In the genomic region with DNA sequence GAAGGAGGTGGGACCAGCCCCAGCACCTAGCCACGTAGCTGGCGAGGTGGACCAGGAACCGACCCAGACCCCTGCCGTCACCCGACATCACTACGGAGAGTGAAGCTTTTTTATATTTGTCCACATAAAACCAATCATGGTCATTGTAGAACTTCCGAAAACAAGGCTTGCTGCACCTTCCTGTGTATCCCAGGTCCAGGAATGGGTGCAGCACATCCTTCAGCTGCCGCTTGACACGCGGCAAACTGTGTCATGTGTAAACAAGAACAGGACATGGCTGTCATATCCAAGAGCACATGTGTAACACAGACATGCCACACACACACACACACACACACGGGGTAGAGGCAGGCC, we compare ENCODE assay signal across 11 cellular contexts. TPM values are rescaled to one million over a fixed set of nuclear protein-coding genes. Genes with fewer than 3 reads are reported as not detected.
A peak's percentile ranks its signal among the peaks of the same experiment; 100 is the strongest.
DNase-seq lines count a peak whose midpoint lies in the region; ATAC-seq and TF ChIP-seq lines count a peak whose summit lies in the region.
"Had no signal": no experiment of that assay in that cellular context is flagged by ENCODE, and none has a peak within 500 bp of the region (broad histone marks: within the 10 kb centered on the region; RNA-seq: fewer than 3 reads in every experiment).

No MANE protein-coding gene starts in this region.

- no peak for TF ChIP-seq POLR2A in uterus (IDR thresholded peaks at IDR 0.05)

- H3K9me3 Mint-ChIP-seq in T-helper 2 cell treated with Interferon-gamma antibody and Interleukin-4, amounts not matched to agents 5 μg/mL and 100 μg/mL, for 36 hours, result no peaks in the 10 kb centered on the region
- H3K9me3 Mint-ChIP-seq: activated naive CD8-positive, alpha-beta T cell treated with anti-CD3 and anti-CD28 coated beads, Interleukin-2, amount 10 ng/mL, durations not matched to agents 7 days and 5 days had no signal

- H3K27me3 ChIP-seq in H7 (ENCODE audit: control insufficient read depth, insufficient read depth, low read length) (peaks cover 42% of the 10 kb centered on the region), adipocyte (replicated peaks; ENCODE audit: control insufficient read depth, insufficient read depth, low read length) (peaks cover 26% of the 10 kb centered on the region), left lung (peaks cover 39 to 48% of the 10 kb centered on the region in 2 donors), uterus (peaks cover 27 to 30% of the 10 kb centered on the region in 2 donors)

- H3K36me3 ChIP-seq in H7 (replicated peaks; ENCODE audit: control insufficient read depth, insufficient read depth, low read length), result no peaks in the 10 kb centered on the region; the same call in 1 of the 2 replicates
- no peaks in the 10 kb centered on the region for H3K36me3 ChIP-seq in adipocyte (ENCODE audit: control insufficient read depth, insufficient read depth, low read length, severe bottlenecking)
- peaks cover 0 to 9% of the 10 kb centered on the region in 2 donors for H3K36me3 ChIP-seq in left lung
- H3K36me3 ChIP-seq in uterus, result no peaks in the 10 kb centered on the region

- TF ChIP-seq CTCF in AG10803 (conservative IDR thresholded peaks at IDR 0.05; ENCODE audit: low read length), result no peak
- peak; percentile 7 to 36 for TF ChIP-seq CTCF in left lung (IDR thresholded peaks at IDR 0.05)
- no peak for TF ChIP-seq CTCF in uterus (IDR thresholded peaks at IDR 0.05)

- peak overlapping the region; percentile 0 for H3K9ac ChIP-seq in adipocyte (ENCODE audit: low read length)

- peaks cover 8% of the 10 kb centered on the region for H3K4me1 ChIP-seq in adipocyte (ENCODE audit: control insufficient read depth, insufficient read depth, low read length)
- peaks cover 13 to 18% of the 10 kb centered on the region in 2 donors for H3K4me1 ChIP-seq in left lung
- H3K4me1 ChIP-seq in uterus, result peaks cover 0 to 15% of the 10 kb centered on the region in 2 donors

- intact Hi-C loops in left lung (cut with DNase I) (no loop called here), uterus (cut with DNase I; ENCODE audit: low total_unique reads) (no loop called here)

- no peaks in the 10 kb centered on the region for H3K9me3 ChIP-seq in adipocyte (ENCODE audit: control insufficient read depth, low read length)
- H3K9me3 ChIP-seq in left lung, result no peaks in the 10 kb centered on the region
- H3K9me3 ChIP-seq in uterus, result no peaks in the 10 kb centered on the region

- H3K27me3 Mint-ChIP-seq in T-helper 2 cell treated with Interferon-gamma antibody and Interleukin-4, amounts not matched to agents 5 μg/mL and 100 μg/mL, for 36 hours (ENCODE audit: low read depth), result peaks cover 28% of the 10 kb centered on the region

- no peaks in the 10 kb centered on the region for H3K4me1 Mint-ChIP-seq in T-helper 2 cell treated with Interferon-gamma antibody and Interleukin-4, amounts not matched to agents 5 μg/mL and 100 μg/mL, for 36 hours (ENCODE audit: low read depth)
- H3K4me1 Mint-ChIP-seq: activated naive CD8-positive, alpha-beta T cell treated with anti-CD3 and anti-CD28 coated beads, Interleukin-2, amount 10 ng/mL, durations not matched to agents 7 days and 5 days had no signal

- DNase-seq in AG10803 (ENCODE audit: low read depth) (peak; percentile 13), H7 (peak; percentile 74), adipocyte (ENCODE audit: low read depth) (no peak), left lung (no peak), uterus (no peak)
- no peak for DNase-seq in T-helper 2 cell treated with Interferon-gamma antibody and Interleukin-4, amounts not matched to agents 5 μg/mL and 100 μg/mL, for 36 hours (ENCODE audit: low spot score)

- H3K4me3 ChIP-seq in AG10803 (ENCODE audit: low read length) (no peak overlapping the region), H7 (ENCODE audit: insufficient read depth, low read depth, low read length) (no peak overlapping the region), adipocyte (ENCODE audit: low read length) (no peak overlapping the region), left lung (no peak overlapping the region), uterus (no peak overlapping the region)

- ATAC-seq in left lung (no peak), GM21390 (IDR thresholded peaks at IDR 0.05; ENCODE audit: unreplicated experiment) (no peak), GM19395 (IDR thresholded peaks at IDR 0.05; ENCODE audit: unreplicated experiment) (no peak)

- H3K27ac ChIP-seq in left lung (no peak overlapping the region), uterus (no peak overlapping the region)

- H3K27ac Mint-ChIP-seq in T-helper 2 cell treated with Interferon-gamma antibody and Interleukin-4, amounts not matched to agents 5 μg/mL and 100 μg/mL, for 36 hours, result no peak overlapping the region
- H3K27ac Mint-ChIP-seq: activated naive CD8-positive, alpha-beta T cell treated with anti-CD3 and anti-CD28 coated beads, Interleukin-2, amount 10 ng/mL, durations not matched to agents 7 days and 5 days had no signal

- no peak overlapping the region for H3K4me3 Mint-ChIP-seq in T-helper 2 cell treated with Interferon-gamma antibody and Interleukin-4, amounts not matched to agents 5 μg/mL and 100 μg/mL, for 36 hours
- H3K4me3 Mint-ChIP-seq: activated naive CD8-positive, alpha-beta T cell treated with anti-CD3 and anti-CD28 coated beads, Interleukin-2, amount 10 ng/mL, durations not matched to agents 7 days and 5 days had no signal

- peaks cover 7% of the 10 kb centered on the region for H3K36me3 Mint-ChIP-seq in T-helper 2 cell treated with Interferon-gamma antibody and Interleukin-4, amounts not matched to agents 5 μg/mL and 100 μg/mL, for 36 hours (ENCODE audit: low read depth)

RNA-seq across cellular contexts. Expression of gene HBQ1, which starts 1.4 kb away (rescaled TPM):
- 0.59 and 1.6 TPM in 2 replicates for total RNA-seq in H7 (2014; rRNA removed; shearing (Covaris generic))
- total RNA-seq in left lung, result not detected
- 1 to 10 TPM in 1 of 4 donors, not detected in 3; 4.1 TPM for total RNA-seq in uterus
- total RNA-seq: activated naive CD8-positive, alpha-beta T cell treated with anti-CD3 and anti-CD28 coated beads, Interleukin-2, amount 10 ng/mL, durations not matched to agents 7 days and 5 days; T-helper 2 cell treated with Interferon-gamma antibody and Interleukin-4, amounts not matched to agents 100 ng/mL and 5 ng/mL, for 36 hours had no signal

RNA-seq across cellular contexts. Expression of gene HBA1, which starts 5.2 kb away (rescaled TPM):
- total RNA-seq in H7 (2014; rRNA removed; shearing (Covaris generic)), result not detected in 2 replicates
- total RNA-seq in left lung (100 to 1,000 TPM; 159 to 211 TPM), uterus (100 to 1,000 TPM in 3 of 4 donors, 10 to 100 TPM in 1; 42.0 to 398 (median 263) TPM)
- total RNA-seq: activated CD8-positive, alpha-beta memory T cell treated with anti-CD3 and anti-CD28 coated beads for 36 hours; activated naive CD8-positive, alpha-beta T cell treated with anti-CD3 and anti-CD28 coated beads, Interleukin-2, amount 10 ng/mL, durations not matched to agents 7 days and 5 days; T-helper 2 cell treated with Interferon-gamma antibody and Interleukin-4, amounts not matched to agents 100 ng/mL and 5 ng/mL, for 36 hours had no signal

RNA-seq across cellular contexts. Expression of gene HBA2, which starts 9.0 kb away (rescaled TPM):
- not detected in 2 replicates for total RNA-seq in H7 (2014; rRNA removed; shearing (Covaris generic))
- total RNA-seq in left lung (100 to 1,000 TPM; 142 to 149 TPM), uterus (100 to 1,000 TPM in 3 of 4 donors, 10 to 100 TPM in 1; 52.8 to 638 (median 317) TPM)
- total RNA-seq: activated CD8-positive, alpha-beta memory T cell treated with anti-CD3 and anti-CD28 coated beads for 36 hours; activated naive CD8-positive, alpha-beta T cell treated with anti-CD3 and anti-CD28 coated beads, Interleukin-2, amount 10 ng/mL, durations not matched to agents 7 days and 5 days; T-helper 2 cell treated with Interferon-gamma antibody and Interleukin-4, amounts not matched to agents 100 ng/mL and 5 ng/mL, for 36 hours had no signal

RNA-seq across cellular contexts. Expression of gene HBM, which starts 15.9 kb away (rescaled TPM):
- not detected in 2 replicates for total RNA-seq in H7 (2014; rRNA removed; shearing (Covaris generic))
- total RNA-seq in left lung, result not detected
- 1 to 10 TPM in 1 of 4 donors, not detected in 3; 1.4 TPM for total RNA-seq in uterus
- total RNA-seq: activated CD8-positive, alpha-beta memory T cell treated with anti-CD3 and anti-CD28 coated beads for 36 hours; activated naive CD8-positive, alpha-beta T cell treated with anti-CD3 and anti-CD28 coated beads, Interleukin-2, amount 10 ng/mL, durations not matched to agents 7 days and 5 days; T-helper 2 cell treated with Interferon-gamma antibody and Interleukin-4, amounts not matched to agents 100 ng/mL and 5 ng/mL, for 36 hours had no signal

RNA-seq across cellular contexts. Expression of gene HBZ, which starts 29.2 kb away (rescaled TPM):
- not detected in 2 replicates for total RNA-seq in H7 (2014; rRNA removed; shearing (Covaris generic))
- total RNA-seq in left lung (not detected), uterus (under 1 TPM in 1 of 4 donors, not detected in 3; 0.76 TPM)
- total RNA-seq: activated CD8-positive, alpha-beta memory T cell treated with anti-CD3 and anti-CD28 coated beads for 36 hours; activated naive CD8-positive, alpha-beta T cell treated with anti-CD3 and anti-CD28 coated beads, Interleukin-2, amount 10 ng/mL, durations not matched to agents 7 days and 5 days; T-helper 2 cell treated with Interferon-gamma antibody and Interleukin-4, amounts not matched to agents 100 ng/mL and 5 ng/mL, for 36 hours had no signal

Comparison
In these comparisons a context has a peak if more than half of its experiments do, and no peak if none do; other contexts are left out.
1. DNase-seq: peak in AG10803 (single experiment) and H7 (single experiment); none in adipocyte (single experiment), left lung (0 of 2), T-helper 2 cell treated with Interferon-gamma antibody and Interleukin-4, amounts not matched to agents 5 μg/mL and 100 μg/mL, for 36 hours (single experiment) and uterus (0 of 2).
2. CTCF ChIP-seq: peak in left lung (2 of 2); none in AG10803 (single experiment) and uterus (0 of 4).